Comparison of ENCODE assay signal across 24 cellular contexts in the genomic region with DNA sequence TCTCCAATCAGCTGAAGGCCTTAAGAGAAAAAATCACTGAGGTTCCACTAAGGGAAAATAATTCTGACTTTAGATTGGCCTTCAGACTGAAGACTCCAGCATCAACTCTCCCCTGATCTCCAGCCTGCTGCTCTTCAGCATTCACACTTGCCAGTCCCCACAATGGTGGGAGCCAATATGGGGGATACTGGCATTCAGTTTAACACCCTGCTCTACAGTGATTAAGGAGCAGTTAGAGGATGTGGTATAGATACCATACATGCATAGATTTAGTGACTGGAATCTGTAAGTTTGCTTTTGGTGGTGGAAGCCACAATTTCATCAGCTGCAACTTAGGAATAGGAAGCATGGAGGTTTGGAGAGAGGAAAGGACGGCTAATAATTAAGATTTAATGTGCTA.
"Had no signal": no experiment of that assay in that cellular context is flagged by ENCODE, and none has a peak within 500 bp of the region (broad histone marks: within the 10 kb centered on the region; RNA-seq: fewer than 3 reads in every experiment).

No MANE protein-coding gene starts in this region.

- ATAC-seq: psoas muscle; right cardiac atrium; right lobe of liver; stimulated activated effector memory CD8-positive, alpha-beta T cell treated with anti-CD3 and anti-CD28 coated beads, Interleukin-12 subunit alpha, Interleukin-12 subunit beta, amount 100 ng/mL, for 72 hours; stimulated activated naive B cell treated with anti-CD40 and anti-IgM and Interleukin-4, amounts not matched to agents 10 μg/mL and 1 μg/mL and 100 μg/mL, for 72 hours had no signal

- H3K4me1 ChIP-seq: neural progenitor cell, parathyroid adenoma, psoas muscle, right lobe of liver, stomach, thyroid gland, tibial nerve, upper lobe of left lung, vagina had no signal

- H3K27ac ChIP-seq: neural progenitor cell, ovary, parathyroid adenoma, psoas muscle, right lobe of liver, sigmoid colon, stomach, thoracic aorta, thyroid gland, tibial nerve, upper lobe of left lung, vagina had no signal

- DNase-seq: occipital lobe; ovary; psoas muscle; right cardiac atrium; right lobe of liver; sigmoid colon; small intestine; stimulated activated CD4-positive, alpha-beta T cell treated with anti-CD3 and anti-CD28 coated beads, Interleukin-15, amount 100 ng/mL, for 24 hours; stimulated activated CD4-positive, alpha-beta T cell treated with anti-CD3 and anti-CD28 coated beads, Interleukin-2, amount 100 ng/mL, for 24 hours; stimulated activated CD4-positive, alpha-beta T cell treated with anti-CD3 and anti-CD28 coated beads, Interleukin-2, amount 100 ng/mL, for 48 hours; stimulated activated CD4-positive, alpha-beta T cell treated with anti-CD3 and anti-CD28 coated beads, Interleukin-4, amount 100 ng/mL, for 24 hours; stimulated activated naive B cell treated with anti-CD40 and anti-IgM and Interleukin-4, amounts not matched to agents 10 μg/mL and 1 μg/mL and 100 μg/mL, for 72 hours; stimulated activated naive CD4-positive, alpha-beta T cell treated with Interleukin-2 at 50 U/mL for 16 hours; stomach; thyroid gland; trophoblast cell; upper lobe of left lung had no signal

- H3K9me3 ChIP-seq: ovary, psoas muscle, right lobe of liver, stomach, thoracic aorta, thyroid gland, tibial nerve, upper lobe of left lung, vagina had no signal

- H2AFZ ChIP-seq: neural progenitor cell, parathyroid adenoma had no signal

- H3K79me2 ChIP-seq: parathyroid adenoma had no signal

- H3K36me3 ChIP-seq: neural progenitor cell, ovary, right lobe of liver, sigmoid colon, stomach, thoracic aorta, thyroid gland, tibial nerve, upper lobe of left lung, vagina had no signal

- FAIRE-seq: small intestine, urothelium cell line had no signal

- H3K4me3 ChIP-seq: neural progenitor cell, ovary, psoas muscle, right lobe of liver, sigmoid colon, stomach, thoracic aorta, thyroid gland, tibial nerve, upper lobe of left lung, vagina had no signal

- H3K27me3 ChIP-seq: neural progenitor cell, ovary, right lobe of liver, sigmoid colon, stomach, thyroid gland, tibial nerve, upper lobe of left lung, vagina had no signal

- H3K4me2 ChIP-seq: neural progenitor cell had no signal

- H3K9ac ChIP-seq: neural progenitor cell, parathyroid adenoma had no signal
